Comparison of ENCODE assay signal across 12 cellular contexts in the genomic region with DNA sequence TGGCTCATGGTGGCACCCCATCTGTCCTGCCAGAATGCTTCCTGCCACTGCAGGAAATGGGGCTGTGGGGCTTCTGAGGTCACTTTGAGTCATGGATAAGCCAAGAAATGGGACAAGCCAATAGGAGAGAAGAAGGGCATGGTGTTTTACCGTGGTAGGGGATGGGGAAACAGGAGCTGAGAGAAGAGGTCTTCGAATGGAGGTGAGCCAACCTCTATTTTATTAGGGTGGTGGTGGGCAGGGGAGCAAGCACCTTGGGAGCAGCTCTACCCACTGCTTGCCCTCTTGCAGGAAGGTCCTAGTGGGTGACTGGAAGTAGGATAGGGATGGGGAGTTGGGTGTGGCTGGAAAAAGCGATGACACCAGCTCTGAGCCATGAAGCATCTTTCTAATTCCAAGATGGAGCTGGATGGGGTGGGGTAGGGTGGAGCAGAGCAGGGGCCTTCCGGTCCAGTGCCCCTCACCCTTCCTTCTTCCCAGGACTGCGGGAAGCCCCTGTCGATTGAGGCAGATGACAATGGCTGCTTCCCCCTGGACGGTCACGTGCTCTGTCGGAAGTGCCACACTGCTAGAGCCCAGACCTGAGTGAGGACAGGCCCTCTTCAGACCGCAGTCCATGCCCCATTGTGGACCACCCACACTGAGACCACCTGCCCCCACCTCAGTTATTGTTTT. TPM values are rescaled to one million over a fixed set of nuclear protein-coding genes. Genes with fewer than 3 reads are reported as not detected.
A peak's percentile ranks its signal among the peaks of the same experiment; 100 is the strongest.
DNase-seq lines count a peak whose midpoint lies in the region; ATAC-seq and TF ChIP-seq lines count a peak whose summit lies in the region.
"Had no signal": no experiment of that assay in that cellular context is flagged by ENCODE, and none has a peak within 500 bp of the region (broad histone marks: within the 10 kb centered on the region; RNA-seq: fewer than 3 reads in every experiment).

No MANE protein-coding gene starts in this region.

- no peak for TF ChIP-seq POLR2A in vagina (IDR thresholded peaks at IDR 0.05)

- H3K9me3 Mint-ChIP-seq in activated naive CD8-positive, alpha-beta T cell (ENCODE audit: low read depth): no peaks in the 10 kb centered on the region

- no peaks in the 10 kb centered on the region for H3K27me3 Mint-ChIP-seq in activated naive CD8-positive, alpha-beta T cell

- H3K36me3 Mint-ChIP-seq in activated naive CD8-positive, alpha-beta T cell: peaks cover 3% of the 10 kb centered on the region

- H3K27ac ChIP-seq in right atrium auricular region: peak overlapping the region in 1 of 2 donors; percentile 11
- peak overlapping the region; percentile 55 to 80 for H3K27ac ChIP-seq in left lung
- peak overlapping the region; percentile 86 for H3K27ac ChIP-seq in vagina

- H3K36me3 ChIP-seq in right atrium auricular region (peaks cover 59% of the 10 kb centered on the region), left lung (peaks cover 0 to 73% of the 10 kb centered on the region in 2 donors), vagina (peaks cover 0 to 32% of the 10 kb centered on the region in 2 donors)

- H3K4me1 ChIP-seq in right atrium auricular region (peaks cover 0 to 96% of the 10 kb centered on the region in 2 donors), left lung (peaks cover 17 to 94% of the 10 kb centered on the region in 2 donors), vagina (peaks cover 52% of the 10 kb centered on the region)

- DNase-seq in left cardiac atrium: peak; percentile 21
- no peak for DNase-seq in right atrium auricular region (ENCODE audit: low spot score)
- DNase-seq in left lung: no peak
- DNase-seq in vagina (ENCODE audit: extremely low spot score in 2 of 2): no peak
- DNase-seq in cerebellum (ENCODE audit: low spot score): no peak
- DNase-seq: NCI-H1092 had no signal

- no peak overlapping the region for H3K4me3 Mint-ChIP-seq in activated naive CD8-positive, alpha-beta T cell

- no peak overlapping the region for H3K4me3 ChIP-seq in right atrium auricular region
- H3K4me3 ChIP-seq in left lung: no peak overlapping the region
- no peak overlapping the region for H3K4me3 ChIP-seq in vagina
- H3K4me3 ChIP-seq: skin epidermis had no signal

- H3K9me3 ChIP-seq in right atrium auricular region (no peaks in the 10 kb centered on the region), left lung (no peaks in the 10 kb centered on the region), vagina (no peaks in the 10 kb centered on the region)

- intact Hi-C loops in left cardiac atrium (cut with DNase I): no loop called here
- intact Hi-C loops in left lung (cut with DNase I): no loop called here
- intact Hi-C loops in vagina (cut with DNase I): no loop called here

- no peak for TF ChIP-seq CTCF in right atrium auricular region (IDR thresholded peaks at IDR 0.05)
- no peak for TF ChIP-seq CTCF in left lung (IDR thresholded peaks at IDR 0.05)
- TF ChIP-seq CTCF in vagina (IDR thresholded peaks at IDR 0.05): no peak

- H3K27ac Mint-ChIP-seq in activated naive CD8-positive, alpha-beta T cell: peak overlapping the region; percentile 77

- no peak for ATAC-seq in left cardiac atrium
- ATAC-seq in left lung: no peak
- ATAC-seq in HG03469 (IDR thresholded peaks at IDR 0.05; ENCODE audit: unreplicated experiment): no peak
- ATAC-seq in GM21360 (IDR thresholded peaks at IDR 0.05; ENCODE audit: unreplicated experiment): no peak

- H3K27me3 ChIP-seq in right atrium auricular region (no peaks in the 10 kb centered on the region), left lung (no peaks in the 10 kb centered on the region), vagina (no peaks in the 10 kb centered on the region)

- peaks cover 23% of the 10 kb centered on the region for H3K4me1 Mint-ChIP-seq in activated naive CD8-positive, alpha-beta T cell (ENCODE audit: low read depth)

RNA-seq across cellular contexts. Expression of a gene that starts 9.1 kb away (rescaled TPM):
- total RNA-seq in left cardiac atrium: 100 to 1,000 TPM in 1 of 2 donors, 10 to 100 TPM in 1; 79.1 to 156 TPM
- 10 to 100 TPM; 48.3 to 93.7 TPM for total RNA-seq in right atrium auricular region
- 100 to 1,000 TPM; 180 to 307 TPM for total RNA-seq in left lung
- 86.2 TPM for total RNA-seq in vagina
- 17.4 TPM for total RNA-seq in cerebellum

RNA-seq across cellular contexts. Expression of a gene that starts 18.4 kb away (rescaled TPM):
- under 1 TPM; 0.16 to 0.71 TPM for total RNA-seq in left cardiac atrium
- total RNA-seq in right atrium auricular region: under 1 TPM in 1 of 2 donors, not detected in 1; 0.71 TPM
- 10 to 100 TPM; 11.6 to 16.1 TPM for total RNA-seq in left lung
- 51.3 TPM for total RNA-seq in vagina
- 1.6 TPM for total RNA-seq in cerebellum
- total RNA-seq: myocyte, NCI-H460 had no signal

RNA-seq across cellular contexts. Expression of a gene that starts 27.7 kb away (rescaled TPM):
- total RNA-seq in left cardiac atrium: under 1 TPM; 0.29 to 0.97 TPM
- total RNA-seq in right atrium auricular region: under 1 TPM; 0.08 to 0.48 TPM
- 1 to 10 TPM in 1 of 2 donors, under 1 TPM in 1; 0.60 to 1.6 TPM for total RNA-seq in left lung
- 1.5 TPM for total RNA-seq in vagina
- total RNA-seq in cerebellum: 42.6 TPM

RNA-seq across cellular contexts. Expression of a gene that starts 53.0 kb away (rescaled TPM):
- total RNA-seq in left cardiac atrium: not detected
- not detected for total RNA-seq in right atrium auricular region
- not detected for total RNA-seq in left lung
- total RNA-seq in vagina: not detected
- total RNA-seq in cerebellum: not detected
- total RNA-seq: myocyte, NCI-H460 had no signal

Comparison
In these comparisons a context has a peak if more than half of its experiments do, and no peak if none do; other contexts are left out.
1. RNA of a gene that starts 27.7 kb away (total RNA-seq): 42.6 TPM in cerebellum (single experiment); 0.60 to 1.6 TPM in left lung, 1.5 TPM in vagina (single experiment), 0.29 to 0.97 TPM in left cardiac atrium and 0.08 to 0.48 TPM in right atrium auricular region; every median in the first group is over 10 times any median in the second.